ENCODE assay signal across 21 cellular contexts in the genomic region with DNA sequence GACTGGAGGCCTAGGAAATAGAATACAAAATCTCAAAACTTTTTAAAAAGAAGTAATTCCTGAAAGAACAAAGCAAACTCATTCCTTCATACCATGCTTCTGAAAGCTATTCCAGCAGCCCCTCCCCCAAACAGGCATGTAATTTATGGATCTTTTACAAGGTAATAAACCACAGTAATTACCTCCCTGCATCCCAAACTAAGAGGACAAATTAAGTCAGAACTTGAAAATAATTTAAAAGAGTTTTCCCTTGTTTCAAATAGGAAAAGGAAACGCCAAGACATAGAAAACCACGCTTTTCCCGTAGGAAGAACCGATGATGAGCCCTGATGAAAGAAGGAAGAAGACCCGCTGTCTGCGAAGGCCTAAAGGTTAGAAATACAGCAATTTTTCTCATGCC. TPM values are rescaled to one million over a fixed set of nuclear protein-coding genes. Genes with fewer than 3 reads are reported as not detected.
DNase-seq lines count a peak whose midpoint lies in the region; ATAC-seq, FAIRE-seq and TF ChIP-seq lines count a peak whose summit lies in the region.
"Had no signal": no experiment of that assay in that cellular context is flagged by ENCODE, and none has a peak within 500 bp of the region (broad histone marks: within the 10 kb centered on the region; RNA-seq: fewer than 3 reads in every experiment).

No MANE protein-coding gene starts in this region.

- H3K4me1 Mint-ChIP-seq in nephron: peaks cover 90% of the 10 kb centered on the region
- H3K4me1 Mint-ChIP-seq: stimulated activated naive B cell treated with anti-CD40 and anti-IgM and Interleukin-4, amounts not matched to agents 10 μg/mL and 1 μg/mL and 100 μg/mL, for 72 hours had no signal

- intact Hi-C loops in esophagus muscularis mucosa (cut with DNase I): no loop called here

- H3K9me3 ChIP-seq in AG04450 (ENCODE audit: control insufficient read depth, insufficient read depth, low read length) (no peaks in the 10 kb centered on the region), adipocyte (ENCODE audit: control insufficient read depth, low read length) (no peaks in the 10 kb centered on the region), esophagus muscularis mucosa (no peaks in the 10 kb centered on the region)
- H3K9me3 ChIP-seq: MG63, vagina had no signal

- peaks cover 9% of the 10 kb centered on the region for H3K27me3 Mint-ChIP-seq in nephron (ENCODE audit: low read depth)

- H3K9me3 Mint-ChIP-seq in nephron: no peaks in the 10 kb centered on the region
- H3K9me3 Mint-ChIP-seq: stimulated activated naive B cell treated with anti-CD40 and anti-IgM and Interleukin-4, amounts not matched to agents 10 μg/mL and 1 μg/mL and 100 μg/mL, for 72 hours had no signal

- peaks cover 81% of the 10 kb centered on the region for H3K36me3 Mint-ChIP-seq in nephron (ENCODE audit: low read depth)
- H3K36me3 Mint-ChIP-seq: stimulated activated naive B cell treated with anti-CD40 and anti-IgM and Interleukin-4, amounts not matched to agents 10 μg/mL and 1 μg/mL and 100 μg/mL, for 72 hours had no signal

- peak overlapping the region; percentile 60 for H3K4me3 ChIP-seq in AG04450 (ENCODE audit: low read depth, low read length)
- H3K4me3 ChIP-seq in adipocyte (ENCODE audit: low read length): no peak overlapping the region
- peak overlapping the region; percentile 50 to 75 (median 66) for H3K4me3 ChIP-seq in esophagus muscularis mucosa
- H3K4me3 ChIP-seq: MG63, SK-N-MC, skin epidermis, vagina had no signal

- POLR2A ChIA-PET in AG04450 (lab: Yijun Ruan, JAX): interaction anchor here (0.8 to 5.2 kb wide), 5 partner anchors 11 to 434 kb away, joined by 3 to 42 read pairs (median 7); a partner anchor contains a TSS

- no peak for DNase-seq in AG04450 (ENCODE audit: low read depth, low spot score)
- no peak for DNase-seq in adipocyte (ENCODE audit: low read depth)
- DNase-seq in esophagus muscularis mucosa (ENCODE audit: extremely low spot score): no peak
- no peak for DNase-seq in frontal cortex (ENCODE audit: low spot score in 2 of 2)
- no peak for DNase-seq in left lobe of liver (ENCODE audit: low spot score)
- DNase-seq: activated CD4-positive, alpha-beta T cell treated with anti-CD3 and anti-CD28 coated beads, Interleukin-2, amount 50 U/mL, for 48 hours; dermis blood vessel endothelial cell; H9; MG63; NCI-H1694 treated with DMSO at 0.1 percent for 48 hours; NCI-H446 treated with DMSO at 0.1 percent for 48 hours; stimulated activated naive B cell treated with anti-CD40 and anti-IgM and Interleukin-4, amounts not matched to agents 10 μg/mL and 1 μg/mL and 100 μg/mL, for 72 hours had no signal

- H3K9ac ChIP-seq in adipocyte (ENCODE audit: low read length): peak overlapping the region; percentile 23

- TF ChIP-seq EP300 in esophagus muscularis mucosa (IDR thresholded peaks at IDR 0.05): no peak

- no peak for TF ChIP-seq POLR2A in esophagus muscularis mucosa (IDR thresholded peaks at IDR 0.05; ENCODE audit: low read depth)

- peak overlapping the region; percentile 98 to 100 (median 99) for H3K27ac Mint-ChIP-seq in nephron
- H3K27ac Mint-ChIP-seq: H9; stimulated activated naive B cell treated with anti-CD40 and anti-IgM and Interleukin-4, amounts not matched to agents 10 μg/mL and 1 μg/mL and 100 μg/mL, for 72 hours had no signal

- H3K4me1 ChIP-seq in adipocyte (ENCODE audit: control insufficient read depth, insufficient read depth, low read length) (peaks cover 33% of the 10 kb centered on the region), esophagus muscularis mucosa (peaks cover 33 to 84% (median 79%) of the 10 kb centered on the region in 4 donors)
- H3K4me1 ChIP-seq: vagina had no signal

- H3K27me3 ChIP-seq in AG04450 (ENCODE audit: control insufficient read depth, insufficient read depth, low read length) (no peaks in the 10 kb centered on the region), adipocyte (replicated peaks; ENCODE audit: control insufficient read depth, insufficient read depth, low read length) (no peaks in the 10 kb centered on the region), esophagus muscularis mucosa (no peaks in the 10 kb centered on the region)
- H3K27me3 ChIP-seq: MG63, vagina had no signal

- ATAC-seq in left lobe of liver (no peak), HG03108 (IDR thresholded peaks at IDR 0.05; ENCODE audit: unreplicated experiment) (no peak), GM21381 (IDR thresholded peaks at IDR 0.05; ENCODE audit: unreplicated experiment) (no peak)
- ATAC-seq: stimulated activated naive B cell treated with anti-CD40 and anti-IgM and Interleukin-4, amounts not matched to agents 10 μg/mL and 1 μg/mL and 100 μg/mL, for 72 hours had no signal

- H3K27ac ChIP-seq in AG04450 (ENCODE audit: low read depth, low read length) (peak overlapping the region; percentile 94), esophagus muscularis mucosa (replicated peaks in 1 of 4) (peak overlapping the region; percentile 96 to 100 (median 99))
- H3K27ac ChIP-seq: SK-N-MC, skin epidermis, vagina had no signal

- TF ChIP-seq CTCF in AG04450 (IDR thresholded peaks at IDR 0.05; ENCODE audit: low read depth, low read length) (no peak), esophagus muscularis mucosa (IDR thresholded peaks at IDR 0.05) (no peak), nephron (IDR thresholded peaks at IDR 0.05; ENCODE audit: unreplicated experiment in 3 of 3) (no peak)

- no peak for FAIRE-seq in frontal cortex (lab: Jason Lieb, UNC)
- FAIRE-seq: GM12891, HTR-8/SVneo had no signal

- H3K4me3 Mint-ChIP-seq in nephron: peak overlapping the region; percentile 90 to 93 (median 91)
- H3K4me3 Mint-ChIP-seq: H9; stimulated activated naive B cell treated with anti-CD40 and anti-IgM and Interleukin-4, amounts not matched to agents 10 μg/mL and 1 μg/mL and 100 μg/mL, for 72 hours had no signal

- H3K36me3 ChIP-seq in adipocyte (ENCODE audit: control insufficient read depth, insufficient read depth, low read length, severe bottlenecking): peaks cover 25% of the 10 kb centered on the region
- no peaks in the 10 kb centered on the region for H3K36me3 ChIP-seq in esophagus muscularis mucosa
- H3K36me3 ChIP-seq: MG63, vagina had no signal

- 18% methylated on average over 6 of the region's 6 CpGs for WGBS in esophagus muscularis mucosa

- CTCF ChIA-PET in AG04450 (lab: Charles Lee): interaction anchor here (0.6 to 3.1 kb wide), 2 partner anchors 22 to 265 kb away, joined by 3 to 16 read pairs; a partner anchor contains a TSS

RNA-seq across cellular contexts. Expression of a gene that starts 8.9 kb away (rescaled TPM):
- 5.4 and 5.8 TPM in 2 replicates for polyA plus RNA-seq in AG04450 (2011; rRNA removed)
- polyA minus RNA-seq in AG04450 (2011; rRNA and poly(A)+ RNA removed): 3.6 and 4.2 TPM in 2 replicates
- 10 to 100 TPM; 12.5 to 26.8 (median 18.1) TPM for total RNA-seq in esophagus muscularis mucosa
- not detected for total RNA-seq in frontal cortex
- total RNA-seq in left lobe of liver: 0.43 TPM
- total RNA-seq: G401, H9 had no signal

RNA-seq across cellular contexts. Expression of a gene that starts 19.2 kb away (rescaled TPM):
- 3.1 and 4.1 TPM in 2 replicates for polyA plus RNA-seq in AG04450 (2011; rRNA removed)
- polyA minus RNA-seq in AG04450 (2011; rRNA and poly(A)+ RNA removed): 2.4 and 3.0 TPM in 2 replicates
- total RNA-seq in esophagus muscularis mucosa: 1 to 10 TPM; 3.3 to 5.4 (median 4.4) TPM
- total RNA-seq in frontal cortex: not detected
- total RNA-seq in left lobe of liver: 0.15 TPM
- total RNA-seq: G401, H9 had no signal

RNA-seq across cellular contexts. Expression of a gene that starts 21.8 kb away (rescaled TPM):
- 48.3 and 51.0 TPM in 2 replicates for polyA plus RNA-seq in AG04450 (2011; rRNA removed)
- 37.7 and 49.7 TPM in 2 replicates for polyA minus RNA-seq in AG04450 (2011; rRNA and poly(A)+ RNA removed)
- total RNA-seq in esophagus muscularis mucosa (10 to 100 TPM in 3 of 4 donors, 1 to 10 TPM in 1; 7.8 to 24.8 (median 14.7) TPM), frontal cortex (not detected), left lobe of liver (0.50 TPM)
- total RNA-seq: H9 had no signal

RNA-seq across cellular contexts. Expression of a gene that starts 25.9 kb away (rescaled TPM):
- 2.6 and 2.9 TPM in 2 replicates for polyA plus RNA-seq in AG04450 (2011; rRNA removed)
- polyA minus RNA-seq in AG04450 (2011; rRNA and poly(A)+ RNA removed): 1.7 and 2.2 TPM in 2 replicates
- total RNA-seq in esophagus muscularis mucosa (1 to 10 TPM in 1 of 4 donors, under 1 TPM in 3; 0.17 to 1.4 (median 0.56) TPM), frontal cortex (not detected), left lobe of liver (0.08 TPM)
- total RNA-seq: H9 had no signal

RNA-seq across cellular contexts. Expression of a gene that starts 25.9 kb away (rescaled TPM):
- polyA plus RNA-seq in AG04450 (2011; rRNA removed): 1.2 and 1.3 TPM in 2 replicates
- polyA minus RNA-seq in AG04450 (2011; rRNA and poly(A)+ RNA removed): 0.91 and 2.1 TPM in 2 replicates
- under 1 TPM in 2 of 4 donors, not detected in 2; 0.66 to 0.92 TPM for total RNA-seq in esophagus muscularis mucosa
- total RNA-seq in frontal cortex: not detected
- not detected for total RNA-seq in left lobe of liver
- total RNA-seq: H9 had no signal
